ENCODE assay signal across 8 cellular contexts in genomic region chr16:56193951-56194726, GRCh38. TPM values are rescaled to one million over a fixed set of nuclear protein-coding genes. Genes with fewer than 3 reads are reported as not detected.
DNase-seq lines count a peak whose midpoint lies in the region; TF ChIP-seq lines count a peak whose summit lies in the region.

No MANE protein-coding gene starts in this region.

- H2AFZ ChIP-seq in Loucy (ENCODE audit: low read length): no peak overlapping the region

- H3F3A ChIP-seq in Loucy (ENCODE audit: low read depth): no peaks in the 10 kb centered on the region

- peaks cover 16% of the 10 kb centered on the region for H3K27me3 ChIP-seq in Loucy (ENCODE audit: insufficient read depth, low read length, poor library complexity, severe bottlenecking)
- peaks cover 55% of the 10 kb centered on the region for H3K27me3 ChIP-seq in brain microvascular endothelial cell (replicated peaks)
- H3K27me3 ChIP-seq in uterus: no peaks in the 10 kb centered on the region

- DNase-seq in C1 segment of cervical spinal cord (lab: John Stamatoyannopoulos, UW): peak; percentile 46 to 90 (median 82)
- DNase-seq in T-helper 9 cell: peak; percentile 70
- DNase-seq in brain microvascular endothelial cell: peak; percentile 54
- peak in 47 of 51 donors; percentile 37 to 93 (median 82) for DNase-seq in hypothalamus (lab: John Stamatoyannopoulos, UW)
- peak; percentile 88 for DNase-seq in putamen (ENCODE audit: low spot score)
- DNase-seq in uterus: peak; percentile 82 to 84
- no peak for DNase-seq in 8988T

- H3K9me3 ChIP-seq in Loucy (ENCODE audit: insufficient read depth, low read depth, low read length): no peaks in the 10 kb centered on the region
- no peaks in the 10 kb centered on the region for H3K9me3 ChIP-seq in uterus

- in situ Hi-C loops in brain microvascular endothelial cell (cut with HindIII; ENCODE audit: low pct_ligation_motif_present, low sequenced_read_pairs): no loop called here

- no peaks in the 10 kb centered on the region for H3K79me2 ChIP-seq in Loucy (ENCODE audit: insufficient read depth, low read length)

- no peaks in the 10 kb centered on the region for H4K20me1 ChIP-seq in Loucy (ENCODE audit: insufficient read depth, low read length, poor library complexity, severe bottlenecking)

- no peak overlapping the region for H3K9ac ChIP-seq in Loucy (ENCODE audit: low read depth, low read length, poor library complexity, severe bottlenecking)

- no peak overlapping the region for H3K27ac ChIP-seq in brain microvascular endothelial cell
- no peak overlapping the region for H3K27ac ChIP-seq in uterus

- H3K9me2 ChIP-seq in Loucy (replicated peaks; ENCODE audit: low read depth, low read length): no peaks in the 10 kb centered on the region

- peak overlapping the region; percentile 57 for H3K4me2 ChIP-seq in Loucy (ENCODE audit: low read depth, low read length, poor library complexity, severe bottlenecking)

- intact Hi-C loops in uterus (cut with DNase I; ENCODE audit: low total_unique reads): no loop called here

- no peak for TF ChIP-seq CTCF in Loucy (conservative IDR thresholded peaks at IDR 0.05; ENCODE audit: low read length)
- TF ChIP-seq CTCF in brain microvascular endothelial cell (IDR thresholded peaks at IDR 0.05; ENCODE audit: low read depth, low read length, missing control alignments): no peak
- peak in 1 of 4 experiments; percentile 27 for TF ChIP-seq CTCF in uterus (IDR thresholded peaks at IDR 0.05)

- TF ChIP-seq POLR2A in uterus (IDR thresholded peaks at IDR 0.05): no peak

- H3K4me1 ChIP-seq in Loucy (ENCODE audit: insufficient read depth, low read length, poor library complexity, severe bottlenecking) (no peaks in the 10 kb centered on the region), uterus (peaks cover 0 to 10% of the 10 kb centered on the region in 2 donors)

- no peaks in the 10 kb centered on the region for H3K36me3 ChIP-seq in Loucy (ENCODE audit: insufficient read depth, low read length)
- H3K36me3 ChIP-seq in brain microvascular endothelial cell (replicated peaks): no peaks in the 10 kb centered on the region
- no peaks in the 10 kb centered on the region for H3K36me3 ChIP-seq in uterus

- H3K4me3 ChIP-seq in Loucy (ENCODE audit: low read length, poor library complexity, severe bottlenecking) (peak overlapping the region; percentile 35), brain microvascular endothelial cell (ENCODE audit: low read depth, low read length) (no peak overlapping the region), uterus (peak overlapping the region; percentile 13 to 15)

RNA-seq across cellular contexts. Expression of gene GNAO1, which starts 2.9 kb away (rescaled TPM):
- 1 to 10 TPM in 2 of 4 donors, under 1 TPM in 1, not detected in 1; 0.26 to 7.2 (median 1.6) TPM for total RNA-seq in uterus
